ENCODE assay signal across 24 cellular contexts in genomic region chr14:77892381-77892871, GRCh38.
DNase-seq lines count a peak whose midpoint lies in the region; ATAC-seq and TF ChIP-seq lines count a peak whose summit lies in the region.
"Had no signal": no experiment of that assay in that cellular context is flagged by ENCODE, and none has a peak within 500 bp of the region (broad histone marks: within the 10 kb centered on the region; RNA-seq: fewer than 3 reads in every experiment).

No MANE protein-coding gene starts in this region.

- H3K36me3 ChIP-seq in GM23248 (ENCODE audit: low read depth) = no peaks in the 10 kb centered on the region
- H3K36me3 ChIP-seq in mesenchymal stem cell (ENCODE audit: control insufficient read depth in 1 of 2, insufficient read depth in 2 of 2, low read depth in 1 of 2, low read length in 2 of 2) = peaks cover 3 to 5% of the 10 kb centered on the region in 2 experiments
- peaks cover 0 to 55% (median 0%) of the 10 kb centered on the region in 3 donors for H3K36me3 ChIP-seq in tibial nerve
- H3K36me3 ChIP-seq: HAP-1, SJCRH30 had no signal

- H3K9ac ChIP-seq in GM23248 (no peak overlapping the region), mesenchymal stem cell (ENCODE audit: low read length) (no peak overlapping the region)

- no peak overlapping the region for H3K27ac ChIP-seq in GM23248
- no peak overlapping the region for H3K27ac ChIP-seq in mesenchymal stem cell (ENCODE audit: low read length, poor library complexity, severe bottlenecking)
- H3K27ac ChIP-seq in tibial nerve = no peak overlapping the region
- H3K27ac ChIP-seq: ascending aorta, PC-9, SJCRH30, thoracic aorta had no signal

- no peak overlapping the region for H2BK120ac ChIP-seq in mesenchymal stem cell (ENCODE audit: low read depth, low read length)

- TF ChIP-seq CTCF in astrocyte of the spinal cord (IDR thresholded peaks at IDR 0.05; ENCODE audit: low read depth, low read length) = no peak
- TF ChIP-seq CTCF in fibroblast of pulmonary artery (IDR thresholded peaks at IDR 0.05; ENCODE audit: low read length, missing control alignments) = peak; percentile 5
- no peak for TF ChIP-seq CTCF in tibial nerve (IDR thresholded peaks at IDR 0.05)

- no peak for TF ChIP-seq EP300 in tibial nerve (IDR thresholded peaks at IDR 0.05)

- in situ Hi-C loops in GM23248 (cut with MboI) (no loop called here), astrocyte of the spinal cord (cut with HindIII; ENCODE audit: low sequenced_read_pairs) (no loop called here)

- no peak overlapping the region for H2AFZ ChIP-seq in GM23248
- no peak overlapping the region for H2AFZ ChIP-seq in mesenchymal stem cell (ENCODE audit: low read depth, low read length)
- H2AFZ ChIP-seq: PC-9 had no signal

- peaks cover 15% of the 10 kb centered on the region for H3F3A ChIP-seq in GM23248 (ENCODE audit: insufficient read depth)

- no peaks in the 10 kb centered on the region for H3K9me3 ChIP-seq in GM23248 (ENCODE audit: low read depth)
- peaks cover 19% of the 10 kb centered on the region for H3K9me3 ChIP-seq in mesenchymal stem cell (ENCODE audit: control insufficient read depth, low read length)
- H3K9me3 ChIP-seq in tibial nerve = peaks cover 0 to 7% (median 0%) of the 10 kb centered on the region in 4 donors
- H3K9me3 ChIP-seq: ascending aorta, Caco-2, HAP-1, SJCRH30, thoracic aorta had no signal

- H3K4me1 ChIP-seq in GM23248 (ENCODE audit: insufficient read depth) (peaks cover 14% of the 10 kb centered on the region; the same call in 1 of the 2 replicates), mesenchymal stem cell (ENCODE audit: control insufficient read depth, insufficient read depth, low read depth, low read length) (no peaks in the 10 kb centered on the region), tibial nerve (no peaks in the 10 kb centered on the region)
- H3K4me1 ChIP-seq: ascending aorta, Caco-2, HAP-1, SJCRH30 had no signal

- no peak overlapping the region for H2BK12ac ChIP-seq in mesenchymal stem cell (ENCODE audit: low read length in 2 of 2)

- H3K4ac ChIP-seq in mesenchymal stem cell (ENCODE audit: low read depth in 1 of 2, low read length in 2 of 2) = no peak overlapping the region

- DNase-seq in GM23248 (peak; percentile 24), astrocyte of the spinal cord (ENCODE audit: low read depth, low spot score) (peak; percentile 30), fibroblast of pulmonary artery (ENCODE audit: low read depth) (peak; percentile 72), mesenchymal stem cell (peak; percentile 6), NCI-H1436 (lab: John Stamatoyannopoulos, UW) (no peak), tibial nerve (ENCODE audit: low spot score in 2 of 2) (no peak)
- no peak for DNase-seq in activated naive CD4-positive, alpha-beta T cell (lab: John Stamatoyannopoulos, UW)
- DNase-seq: activated CD4-positive, alpha-beta memory T cell treated with anti-CD3 and anti-CD28 coated beads, Interleukin-2, amount 10 ng/mL, durations not matched to agents 7 days and 5 days; activated CD4-positive, CD25-positive, alpha-beta regulatory T cell treated with anti-CD3 and anti-CD28 coated beads, Interleukin-2, amount 50 U/mL, for 72 hours; Caco-2; midbrain; natural killer cell; NCI-H1105 treated with DMSO at 0.1 percent for 48 hours; NCI-H2081; NCI-H446; PC-9; SJCRH30; stimulated activated CD4-positive, alpha-beta T cell treated with anti-CD3 and anti-CD28 coated beads, Interleukin-12 subunit alpha, Interleukin-12 subunit beta, amount 100 ng/mL, for 4 hours; stimulated activated CD4-positive, alpha-beta T cell treated with anti-CD3 and anti-CD28 coated beads, Interleukin-4, amount 100 ng/mL, for 24 hours; stimulated activated naive CD4-positive, alpha-beta T cell had no signal

- 83 to 89% methylated on average over 4 of the region's 4 CpGs for WGBS in GM23248 (ENCODE audit: low coverage in 1 of 2, low lambda C conversion rate in 2 of 2, missing lambda C conversion rate in 2 of 2), 2 experiments
- 75% methylated on average over 4 of the region's 4 CpGs for WGBS in mesenchymal stem cell
- WGBS in tibial nerve, 2 donors = 85 to 96% methylated on average over 4 of the region's 4 CpGs

- H3K9me2 ChIP-seq in GM23248 (ENCODE audit: insufficient read depth) = no peaks in the 10 kb centered on the region

- no peak overlapping the region for H4K8ac ChIP-seq in mesenchymal stem cell (ENCODE audit: low read length)

- no peak overlapping the region for H4K91ac ChIP-seq in mesenchymal stem cell (ENCODE audit: low read length)

- H3K4me2 ChIP-seq in GM23248 (ENCODE audit: unreplicated experiment) = no peak overlapping the region
- H3K4me2 ChIP-seq in mesenchymal stem cell (ENCODE audit: low read length, poor library complexity, severe bottlenecking) = no peak overlapping the region
- H3K4me2 ChIP-seq: PC-9 had no signal

- H3K14ac ChIP-seq in mesenchymal stem cell (ENCODE audit: low read length in 2 of 2) = no peak overlapping the region

- no peak overlapping the region for H2BK15ac ChIP-seq in mesenchymal stem cell (ENCODE audit: low read depth, poor library complexity, severe bottlenecking)

- no peak for ATAC-seq in HG03045 (IDR thresholded peaks at IDR 0.05; ENCODE audit: unreplicated experiment)

- H3K18ac ChIP-seq in mesenchymal stem cell (ENCODE audit: low read depth in 1 of 2, low read length in 2 of 2) = no peak overlapping the region

- no peak overlapping the region for H2BK5ac ChIP-seq in mesenchymal stem cell (ENCODE audit: low read depth, low read length, poor library complexity, severe bottlenecking)

- H3K27me3 ChIP-seq in GM23248 (replicated peaks; ENCODE audit: insufficient read depth) (no peaks in the 10 kb centered on the region), mesenchymal stem cell (ENCODE audit: control insufficient read depth in 1 of 2, insufficient read depth in 1 of 2, low read length in 2 of 2) (no peaks in the 10 kb centered on the region), tibial nerve (no peaks in the 10 kb centered on the region)
- H3K27me3 ChIP-seq: ascending aorta, SJCRH30 had no signal

- H3K23ac ChIP-seq in mesenchymal stem cell (ENCODE audit: low read length in 2 of 2) = no peak overlapping the region

- no peak overlapping the region for H3K4me3 ChIP-seq in GM23248
- no peak overlapping the region for H3K4me3 ChIP-seq in astrocyte of the spinal cord (ENCODE audit: low read depth, low read length)
- no peak overlapping the region for H3K4me3 ChIP-seq in fibroblast of pulmonary artery (replicated peaks; ENCODE audit: low read depth, low read length)
- H3K4me3 ChIP-seq in mesenchymal stem cell (ENCODE audit: insufficient read depth in 1 of 2, low read depth in 1 of 2, low read length in 2 of 2) = no peak overlapping the region
- H3K4me3 ChIP-seq in tibial nerve = no peak overlapping the region
- H3K4me3 ChIP-seq: ascending aorta, HAP-1, PC-9, SJCRH30, thoracic aorta had no signal

- H2AK5ac ChIP-seq in mesenchymal stem cell (ENCODE audit: low read length, severe bottlenecking) = no peak overlapping the region

- no peaks in the 10 kb centered on the region for H3K79me2 ChIP-seq in GM23248 (ENCODE audit: insufficient read depth)

- no peaks in the 10 kb centered on the region for H4K20me1 ChIP-seq in GM23248 (ENCODE audit: insufficient read depth)

- TF ChIP-seq POLR2A in tibial nerve (IDR thresholded peaks at IDR 0.05) = no peak

- H3K79me1 ChIP-seq in mesenchymal stem cell (replicated peaks; ENCODE audit: low read length, poor library complexity, severe bottlenecking) = no peaks in the 10 kb centered on the region

Comparison
In these comparisons a context has a peak if more than half of its experiments do, and no peak if none do; other contexts are left out.
1. DNase-seq: peak in GM23248 (single experiment), astrocyte of the spinal cord (single experiment), fibroblast of pulmonary artery (single experiment) and mesenchymal stem cell (single experiment); none in NCI-H1436 (single experiment), activated naive CD4-positive, alpha-beta T cell (0 of 4) and tibial nerve (0 of 2).